In the genomic region with DNA sequence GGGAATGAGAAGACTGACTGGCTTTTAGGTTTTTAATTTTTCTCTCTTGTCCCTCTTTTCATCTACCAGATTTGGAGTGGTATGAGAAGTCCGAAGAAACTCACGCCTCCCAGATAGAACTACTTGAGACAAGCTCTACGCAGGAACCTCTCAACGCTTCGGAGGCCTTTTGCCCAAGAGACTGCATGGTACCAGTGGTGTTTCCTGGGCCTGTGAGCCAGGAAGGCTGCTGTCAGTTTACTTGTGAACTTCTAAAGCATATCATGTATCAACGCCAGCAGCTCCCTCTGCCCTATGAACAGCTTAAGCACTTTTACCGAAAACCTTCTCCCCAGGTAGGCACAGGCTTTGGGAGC, we compare ENCODE assay signal across 8 cellular contexts. TPM values are rescaled to one million over a fixed set of nuclear protein-coding genes. Genes with fewer than 3 reads are reported as not detected.
DNase-seq lines count a peak whose midpoint lies in the region; ATAC-seq lines count a peak whose summit lies in the region.

No MANE protein-coding gene starts in this region.

- H3K4me1 Mint-ChIP-seq in activated naive CD4-positive, alpha-beta T cell treated with anti-CD3 and anti-CD28 coated beads, Interleukin-2, amount 10 ng/mL, durations not matched to agents 7 days and 5 days, result peaks cover 50% of the 10 kb centered on the region
- peaks cover 60% of the 10 kb centered on the region for H3K4me1 Mint-ChIP-seq in stimulated activated memory B cell treated with anti-CD40 and anti-IgM and Interleukin-4, amounts not matched to agents 10 μg/mL and 1 μg/mL and 100 μg/mL, for 72 hours

- peaks cover 4% of the 10 kb centered on the region for H3K4me1 ChIP-seq in iPS DF 6.9 (ENCODE audit: control insufficient read depth, insufficient read depth, low read length)

- H3K27me3 Mint-ChIP-seq in activated naive CD4-positive, alpha-beta T cell treated with anti-CD3 and anti-CD28 coated beads, Interleukin-2, amount 10 ng/mL, durations not matched to agents 7 days and 5 days, result peaks cover 6% of the 10 kb centered on the region
- H3K27me3 Mint-ChIP-seq in stimulated activated memory B cell treated with anti-CD40 and anti-IgM and Interleukin-4, amounts not matched to agents 10 μg/mL and 1 μg/mL and 100 μg/mL, for 72 hours, result no peaks in the 10 kb centered on the region

- no peaks in the 10 kb centered on the region for H3K27me3 ChIP-seq in iPS DF 6.9 (ENCODE audit: control insufficient read depth, insufficient read depth, low read length)

- peak; percentile 3 for DNase-seq in COLO668 (lab: John Stamatoyannopoulos, UW; ENCODE audit: unreplicated experiment)
- peak; percentile 54 for DNase-seq in activated naive CD4-positive, alpha-beta T cell treated with anti-CD3 and anti-CD28 coated beads, Interleukin-2, amount 10 ng/mL, durations not matched to agents 7 days and 5 days
- no peak for DNase-seq in iPS DF 6.9 (ENCODE audit: low read depth, low spot score)
- DNase-seq in NCI-H526 (lab: John Stamatoyannopoulos, UW), result no peak
- no peak for DNase-seq in stimulated activated CD4-positive, alpha-beta T cell treated with anti-CD3 and anti-CD28 coated beads, Interleukin-4, amount 100 ng/mL, for 1 hour
- no peak for DNase-seq in occipital lobe (lab: John Stamatoyannopoulos, UW)

- peak overlapping the region; percentile 92 for H3K4me3 Mint-ChIP-seq in activated naive CD4-positive, alpha-beta T cell treated with anti-CD3 and anti-CD28 coated beads, Interleukin-2, amount 10 ng/mL, durations not matched to agents 7 days and 5 days
- peak overlapping the region; percentile 97 for H3K4me3 Mint-ChIP-seq in stimulated activated memory B cell treated with anti-CD40 and anti-IgM and Interleukin-4, amounts not matched to agents 10 μg/mL and 1 μg/mL and 100 μg/mL, for 72 hours

- ATAC-seq in HG03135 (IDR thresholded peaks at IDR 0.05; ENCODE audit: unreplicated experiment), result peak; percentile 11
- ATAC-seq in stimulated activated memory B cell treated with anti-CD40 and anti-IgM and Interleukin-4, amounts not matched to agents 10 μg/mL and 1 μg/mL and 100 μg/mL, for 72 hours, result peak; percentile 37

- CTCF ChIA-PET in activated naive CD4-positive, alpha-beta T cell treated with anti-CD3 and anti-CD28 coated beads, Interleukin-2, amount 10 ng/mL, durations not matched to agents 7 days and 5 days (lab: Charles Lee), result interaction anchor here (0.7 to 2.1 kb wide), 5 partner anchors 28 to 621 kb away, joined by 3 to 8 read pairs (median 3); a partner anchor contains a TSS

- peaks cover 36% of the 10 kb centered on the region for H3K36me3 Mint-ChIP-seq in activated naive CD4-positive, alpha-beta T cell treated with anti-CD3 and anti-CD28 coated beads, Interleukin-2, amount 10 ng/mL, durations not matched to agents 7 days and 5 days
- peaks cover 33% of the 10 kb centered on the region for H3K36me3 Mint-ChIP-seq in stimulated activated memory B cell treated with anti-CD40 and anti-IgM and Interleukin-4, amounts not matched to agents 10 μg/mL and 1 μg/mL and 100 μg/mL, for 72 hours

- H3K9me3 ChIP-seq in iPS DF 6.9 (ENCODE audit: control insufficient read depth, insufficient read depth, low read length), result no peaks in the 10 kb centered on the region

- H3K27ac ChIP-seq in iPS DF 6.9 (ENCODE audit: low read length), result no peak overlapping the region

- peaks cover 9% of the 10 kb centered on the region for H3K36me3 ChIP-seq in iPS DF 6.9 (ENCODE audit: control insufficient read depth, insufficient read depth, low read length)

- no peaks in the 10 kb centered on the region for H3K9me3 Mint-ChIP-seq in activated naive CD4-positive, alpha-beta T cell treated with anti-CD3 and anti-CD28 coated beads, Interleukin-2, amount 10 ng/mL, durations not matched to agents 7 days and 5 days
- H3K9me3 Mint-ChIP-seq in stimulated activated memory B cell treated with anti-CD40 and anti-IgM and Interleukin-4, amounts not matched to agents 10 μg/mL and 1 μg/mL and 100 μg/mL, for 72 hours, result no peaks in the 10 kb centered on the region

- H3K4me3 ChIP-seq in iPS DF 6.9 (ENCODE audit: low read length), result peak overlapping the region; percentile 83; the same call in 1 of the 2 replicates

- H3K27ac Mint-ChIP-seq in activated naive CD4-positive, alpha-beta T cell treated with anti-CD3 and anti-CD28 coated beads, Interleukin-2, amount 10 ng/mL, durations not matched to agents 7 days and 5 days, result peak overlapping the region; percentile 96
- peak overlapping the region; percentile 96 for H3K27ac Mint-ChIP-seq in stimulated activated memory B cell treated with anti-CD40 and anti-IgM and Interleukin-4, amounts not matched to agents 10 μg/mL and 1 μg/mL and 100 μg/mL, for 72 hours

- no CpG with 5 or more reads among the region's 7 CpGs for WGBS in iPS DF 6.9 (ENCODE audit: insufficient coverage, insufficient read length)

RNA-seq across cellular contexts. Expression of a gene that starts 0.7 kb away (rescaled TPM):
- total RNA-seq in occipital lobe, result 22.3 TPM

RNA-seq across cellular contexts. Expression of a gene that starts 7.2 kb away (rescaled TPM):
- total RNA-seq in occipital lobe, result 33.5 TPM

RNA-seq across cellular contexts. Expression of a gene that starts 8.5 kb away (rescaled TPM):
- 6.2 TPM for total RNA-seq in occipital lobe

RNA-seq across cellular contexts. Expression of a gene that starts 51.3 kb away (rescaled TPM):
- total RNA-seq in occipital lobe, result 11.7 TPM

Comparison
In these comparisons a context has a peak if more than half of its experiments do, and no peak if none do; other contexts are left out.
1. DNase-seq: peak in COLO668 (single experiment) and activated naive CD4-positive, alpha-beta T cell treated with anti-CD3 and anti-CD28 coated beads, Interleukin-2, amount 10 ng/mL, durations not matched to agents 7 days and 5 days (single experiment); none in iPS DF 6.9 (single experiment), NCI-H526 (0 of 2), stimulated activated CD4-positive, alpha-beta T cell treated with anti-CD3 and anti-CD28 coated beads, Interleukin-4, amount 100 ng/mL, for 1 hour (single experiment) and occipital lobe (single experiment).